Comparison of ENCODE assay signal across 19 cellular contexts in the genomic region with DNA sequence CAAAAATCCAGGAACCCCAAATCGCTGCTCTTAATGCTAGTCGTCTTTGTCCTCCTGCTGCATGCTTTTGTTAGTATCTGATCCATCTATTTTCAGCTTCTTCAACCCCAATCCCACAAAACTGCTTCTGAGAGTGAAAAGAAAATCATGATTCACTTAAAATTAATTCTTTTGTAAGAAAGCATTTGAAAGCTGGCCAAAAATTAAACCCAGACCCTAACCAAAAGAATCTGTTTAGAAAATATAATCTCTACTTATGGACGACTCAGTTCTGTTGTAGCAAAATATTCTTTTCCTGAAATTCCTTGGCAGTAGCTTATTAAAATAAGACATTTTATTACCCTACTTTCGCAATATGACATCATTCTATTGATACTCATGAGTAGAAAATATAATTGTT.
"Had no signal": no experiment of that assay in that cellular context is flagged by ENCODE, and none has a peak within 500 bp of the region (broad histone marks: within the 10 kb centered on the region; RNA-seq: fewer than 3 reads in every experiment).

No MANE protein-coding gene starts in this region.

- H3K4me3 ChIP-seq: cardiac muscle cell, dorsolateral prefrontal cortex, psoas muscle, sigmoid colon, stomach, testis, upper lobe of left lung had no signal

- H3K4me3 Mint-ChIP-seq: activated T-helper 17 cell treated with anti-CD3 and anti-CD28 coated beads, Interleukin-2, amount 50 U/mL, for 72 hours; endodermal cell; nephron had no signal

- H3K27ac Mint-ChIP-seq: activated T-helper 17 cell treated with anti-CD3 and anti-CD28 coated beads, Interleukin-2, amount 50 U/mL, for 72 hours; endodermal cell; nephron had no signal

- H3K36me3 ChIP-seq: cardiac muscle cell, sigmoid colon, stomach, upper lobe of left lung had no signal

- H3K27me3 Mint-ChIP-seq: activated T-helper 17 cell treated with anti-CD3 and anti-CD28 coated beads, Interleukin-2, amount 50 U/mL, for 72 hours had no signal

- H3K27ac ChIP-seq: cardiac muscle cell, foreskin keratinocyte, psoas muscle, sigmoid colon, stomach, testis, upper lobe of left lung had no signal

- H3K9me3 ChIP-seq: psoas muscle, sigmoid colon, stomach, testis, upper lobe of left lung had no signal

- H3K4me1 Mint-ChIP-seq: activated T-helper 17 cell treated with anti-CD3 and anti-CD28 coated beads, Interleukin-2, amount 50 U/mL, for 72 hours; endodermal cell; nephron had no signal

- H3K27me3 ChIP-seq: cardiac muscle cell, dorsolateral prefrontal cortex, foreskin keratinocyte, sigmoid colon, stomach, testis, upper lobe of left lung had no signal

- H3K4me1 ChIP-seq: foreskin keratinocyte, psoas muscle, sigmoid colon, stomach, testis, upper lobe of left lung had no signal

- DNase-seq: activated naive CD4-positive, alpha-beta T cell treated with Interleukin-2 at 50 U/mL for 16 hours; activated T-cell treated with anti-CD3 and anti-CD28 coated beads for 4 hours; aorta; dorsolateral prefrontal cortex; endodermal cell; foreskin keratinocyte; glutamatergic neuron; mesendoderm; psoas muscle; sigmoid colon; stimulated activated CD4-positive, alpha-beta T cell treated with anti-CD3 and anti-CD28 coated beads, Interleukin-12 subunit alpha, Interleukin-12 subunit beta, amount 100 ng/mL, for 4 hours; stimulated activated CD4-positive, alpha-beta T cell treated with anti-CD3 and anti-CD28 coated beads, Interleukin-2, amount 100 ng/mL, for 24 hours; stomach; T1000; testis; upper lobe of left lung had no signal

- H3K9me3 Mint-ChIP-seq: endodermal cell, nephron had no signal
